Comparison of ENCODE assay signal across 9 cellular contexts in the genomic region with DNA sequence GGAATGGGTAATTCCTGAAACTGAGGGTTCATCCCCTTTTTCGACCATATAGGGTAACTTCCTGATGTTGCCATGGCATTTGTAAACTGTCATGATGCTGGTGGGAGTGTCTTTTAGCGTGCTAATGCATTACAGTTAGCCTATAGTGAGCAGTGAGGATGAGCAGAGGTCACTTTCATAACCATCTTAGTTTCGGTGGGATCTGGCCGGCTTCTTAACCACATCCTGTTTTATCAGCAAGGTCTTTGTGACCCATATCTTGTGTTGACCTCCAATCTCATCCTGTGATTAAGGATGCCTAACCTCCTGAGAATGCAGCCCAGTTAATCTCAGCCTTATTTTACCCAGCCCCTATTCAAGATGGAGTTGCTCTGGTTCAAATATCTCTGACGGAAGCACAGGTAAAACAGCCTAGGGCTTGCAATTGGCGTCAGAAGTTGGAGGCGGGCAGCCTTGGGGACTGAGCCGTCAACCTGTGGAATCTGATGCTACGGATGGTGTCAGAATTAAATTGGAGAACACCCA. TPM values are rescaled to one million over a fixed set of nuclear protein-coding genes. Genes with fewer than 3 reads are reported as not detected.
DNase-seq lines count a peak whose midpoint lies in the region; ATAC-seq and TF ChIP-seq lines count a peak whose summit lies in the region.
"Had no signal": no experiment of that assay in that cellular context is flagged by ENCODE, and none has a peak within 500 bp of the region (broad histone marks: within the 10 kb centered on the region; RNA-seq: fewer than 3 reads in every experiment).

No MANE protein-coding gene starts in this region.

- no peak for TF ChIP-seq POLR2A in erythroblast (IDR thresholded peaks at IDR 0.05; ENCODE audit: low read length)

- peak overlapping the region; percentile 13 for H3K27ac ChIP-seq in AG04450 (ENCODE audit: low read depth, low read length)

- no peak for DNase-seq in AG04450 (ENCODE audit: low read depth, low spot score)
- no peak for DNase-seq in dedifferentiated amniotic fluid mesenchymal stem cell (ENCODE audit: extremely low spot score)
- no peak for DNase-seq in erythroblast (lab: John Stamatoyannopoulos, UW)
- DNase-seq in NCI-H2171 treated with DMSO at 0.1 percent for 48 hours (lab: John Stamatoyannopoulos, UW): no peak
- DNase-seq: amniotic stem cell had no signal

- no peaks in the 10 kb centered on the region for H3K27me3 ChIP-seq in AG04450 (ENCODE audit: control insufficient read depth, insufficient read depth, low read length)

- H3K4me3 Mint-ChIP-seq in activated T-helper 17 cell treated with anti-CD3 and anti-CD28 coated beads, Interleukin-2, amount 50 U/mL, for 72 hours: peak overlapping the region; percentile 70

- peak; percentile 94 for ATAC-seq in GM19351 (IDR thresholded peaks at IDR 0.05; ENCODE audit: unreplicated experiment)
- ATAC-seq in HG03354 (IDR thresholded peaks at IDR 0.05; ENCODE audit: poor library complexity, severe bottlenecking, unreplicated experiment): peak; percentile 96
- ATAC-seq in activated T-helper 17 cell treated with anti-CD3 and anti-CD28 coated beads, Interleukin-2, amount 50 U/mL, for 72 hours (replicated peaks): peak; percentile 96
- ATAC-seq in GM21526 (IDR thresholded peaks at IDR 0.05; ENCODE audit: low FRiP score, unreplicated experiment): no peak

- H3K27ac Mint-ChIP-seq in activated T-helper 17 cell treated with anti-CD3 and anti-CD28 coated beads, Interleukin-2, amount 50 U/mL, for 72 hours: peak overlapping the region; percentile 86

- H3K4me3 ChIP-seq in AG04450 (ENCODE audit: low read depth, low read length): no peak overlapping the region

- TF ChIP-seq CTCF in AG04450 (IDR thresholded peaks at IDR 0.05; ENCODE audit: low read depth, low read length): no peak

- H3K27me3 Mint-ChIP-seq in activated T-helper 17 cell treated with anti-CD3 and anti-CD28 coated beads, Interleukin-2, amount 50 U/mL, for 72 hours: no peaks in the 10 kb centered on the region

- peaks cover 28% of the 10 kb centered on the region for H3K4me1 Mint-ChIP-seq in activated T-helper 17 cell treated with anti-CD3 and anti-CD28 coated beads, Interleukin-2, amount 50 U/mL, for 72 hours

- CTCF ChIA-PET in AG04450 (lab: Charles Lee): interaction anchor here (0.8 kb wide), 1 partner anchor 23 kb away, joined by 3 read pairs; no protein-coding TSS in a partner anchor

- peaks cover 13% of the 10 kb centered on the region for H3K36me3 Mint-ChIP-seq in activated T-helper 17 cell treated with anti-CD3 and anti-CD28 coated beads, Interleukin-2, amount 50 U/mL, for 72 hours (ENCODE audit: low read depth)

- POLR2A ChIA-PET in AG04450 (lab: Yijun Ruan, JAX): no interaction called here

- H3K9me3 ChIP-seq in AG04450 (ENCODE audit: control insufficient read depth, insufficient read depth, low read length): peaks cover 3% of the 10 kb centered on the region

- H3K9me3 Mint-ChIP-seq in activated T-helper 17 cell treated with anti-CD3 and anti-CD28 coated beads, Interleukin-2, amount 50 U/mL, for 72 hours: no peaks in the 10 kb centered on the region

RNA-seq across cellular contexts. Expression of gene RALBP1, which starts 19.5 kb away (rescaled TPM):
- polyA plus RNA-seq in AG04450 (2011; rRNA removed): 49.1 and 59.8 TPM in 2 replicates
- 34.6 and 35.6 TPM in 2 replicates for polyA minus RNA-seq in AG04450 (2011; rRNA and poly(A)+ RNA removed)
- total RNA-seq in activated T-helper 17 cell treated with anti-CD3 and anti-CD28 coated beads, Interleukin-2, amount 50 U/mL, for 72 hours: 10 to 100 TPM; 53.2 to 62.7 TPM
